ENCODE assay signal across 8 cellular contexts in genomic region chr4:89298788-89299152, GRCh38. TPM values are rescaled to one million over a fixed set of nuclear protein-coding genes. Genes with fewer than 3 reads are reported as not detected.
DNase-seq lines count a peak whose midpoint lies in the region; ATAC-seq and TF ChIP-seq lines count a peak whose summit lies in the region.

No MANE protein-coding gene starts in this region.

- POLR2A ChIA-PET in activated CD4-positive, alpha-beta T cell treated with anti-CD3 and anti-CD28 coated beads, Interleukin-2, amount 10 ng/mL, durations not matched to agents 7 days and 5 days (lab: Charles Lee), result interaction anchor here (0.6 to 1.0 kb wide), 2 partner anchors 9 to 48 kb away, joined by 3 to 4 read pairs; partner anchors contain the start of gene GPRIN3
- POLR2A ChIA-PET in PC-3 (lab: Charles Lee; ENCODE audit: unreplicated experiment), result no interaction called here

- H3K36me3 Mint-ChIP-seq in activated CD4-positive, alpha-beta T cell treated with anti-CD3 and anti-CD28 coated beads, Interleukin-2, amount 10 ng/mL, durations not matched to agents 7 days and 5 days (ENCODE audit: low read depth), result peaks cover 44% of the 10 kb centered on the region

- intact Hi-C loops in PC-3 (cut with micrococcal nuclease), result no loop called here
- intact Hi-C loops in stomach (cut with DNase I; ENCODE audit: low total_unique reads), result no loop called here

- H2AFZ ChIP-seq in PC-3 (ENCODE audit: low read length), result no peak overlapping the region

- no peaks in the 10 kb centered on the region for H4K20me1 ChIP-seq in PC-3 (ENCODE audit: low read length)

- peak; percentile 53 for DNase-seq in activated CD4-positive, alpha-beta T cell treated with anti-CD3 and anti-CD28 coated beads, Interleukin-2, amount 10 ng/mL, durations not matched to agents 7 days and 5 days
- DNase-seq in activated CD4-positive, alpha-beta T cell treated with anti-CD3 and anti-CD28 coated beads for 1 hour, result no peak
- DNase-seq in PC-3 (peak; percentile 9), fibroblast of peridontal ligament (ENCODE audit: extremely low read depth) (peak; percentile 11), stomach (no peak), NCI-H1105 (lab: John Stamatoyannopoulos, UW) (no peak), ureter (ENCODE audit: low spot score) (no peak)

- H3K27me3 ChIP-seq in PC-3 (ENCODE audit: low read length), result peaks cover 68% of the 10 kb centered on the region
- no peaks in the 10 kb centered on the region for H3K27me3 ChIP-seq in stomach

- H3K9me3 ChIP-seq in PC-3 (ENCODE audit: low read length) (no peaks in the 10 kb centered on the region), stomach (no peaks in the 10 kb centered on the region)

- no peaks in the 10 kb centered on the region for H3K27me3 Mint-ChIP-seq in activated CD4-positive, alpha-beta T cell treated with anti-CD3 and anti-CD28 coated beads, Interleukin-2, amount 10 ng/mL, durations not matched to agents 7 days and 5 days

- no peak for TF ChIP-seq CTCF in PC-3 (conservative IDR thresholded peaks at IDR 0.05; ENCODE audit: low read depth, low read length)
- no peak for TF ChIP-seq CTCF in stomach (IDR thresholded peaks at IDR 0.05)

- no peaks in the 10 kb centered on the region for H3K79me2 ChIP-seq in PC-3 (ENCODE audit: low read length)

- WGBS in stomach, 5 donors, result 9 to 25% (median 18%) methylated on average over 2 of the region's 2 CpGs

- H3K4me1 Mint-ChIP-seq in activated CD4-positive, alpha-beta T cell treated with anti-CD3 and anti-CD28 coated beads, Interleukin-2, amount 10 ng/mL, durations not matched to agents 7 days and 5 days, result peaks cover 80% of the 10 kb centered on the region

- H3K4me3 ChIP-seq in PC-3 (ENCODE audit: low read length) (no peak overlapping the region), stomach (peak overlapping the region; percentile 19 to 38 (median 23))

- H3K4me3 Mint-ChIP-seq in activated CD4-positive, alpha-beta T cell treated with anti-CD3 and anti-CD28 coated beads, Interleukin-2, amount 10 ng/mL, durations not matched to agents 7 days and 5 days, result peak overlapping the region; percentile 85

- H3K36me3 ChIP-seq in PC-3 (ENCODE audit: low read depth, low read length) (no peaks in the 10 kb centered on the region), stomach (no peaks in the 10 kb centered on the region)

- H3K27ac ChIP-seq in PC-3 (ENCODE audit: low read length) (no peak overlapping the region), stomach (peak overlapping the region; percentile 65 to 86 (median 77))

- no peak for TF ChIP-seq POLR2A in stomach (IDR thresholded peaks at IDR 0.05)

- no peak for TF ChIP-seq EP300 in stomach (IDR thresholded peaks at IDR 0.05)

- no peaks in the 10 kb centered on the region for H3K9me2 ChIP-seq in PC-3 (replicated peaks; ENCODE audit: low read length)

- peaks cover 3% of the 10 kb centered on the region for H3K9me3 Mint-ChIP-seq in activated CD4-positive, alpha-beta T cell treated with anti-CD3 and anti-CD28 coated beads, Interleukin-2, amount 10 ng/mL, durations not matched to agents 7 days and 5 days

- CTCF ChIA-PET in activated CD4-positive, alpha-beta T cell treated with anti-CD3 and anti-CD28 coated beads, Interleukin-2, amount 10 ng/mL, durations not matched to agents 7 days and 5 days (lab: Charles Lee), result interaction anchor here (0.7 to 3.4 kb wide), 12 partner anchors 9 to 1014 kb away, joined by 3 to 15 read pairs (median 6); partner anchors contain the start of genes GPRIN3 and PPM1K
- CTCF ChIA-PET in PC-3 (lab: Charles Lee), result interaction anchor here (0.6 kb wide), 1 partner anchor 104 kb away, joined by 3 read pairs; no protein-coding TSS in a partner anchor

- ATAC-seq in PC-3 (no peak), HG02870 (IDR thresholded peaks at IDR 0.05; ENCODE audit: unreplicated experiment) (no peak)

- H3F3A ChIP-seq in PC-3 (ENCODE audit: low read length, unreplicated experiment), result no peaks in the 10 kb centered on the region

- H3K9ac ChIP-seq in PC-3 (ENCODE audit: low read length), result no peak overlapping the region

- H3K27ac Mint-ChIP-seq in activated CD4-positive, alpha-beta T cell treated with anti-CD3 and anti-CD28 coated beads, Interleukin-2, amount 10 ng/mL, durations not matched to agents 7 days and 5 days, result peak overlapping the region; percentile 100

- BruUV-seq in PC-3 (replicated peaks; lab: Mats Ljungman, UMichigan), result no TSS peak

- no peak overlapping the region for H3K4me2 ChIP-seq in PC-3 (ENCODE audit: low read length)

- H3K4me1 ChIP-seq in PC-3 (ENCODE audit: insufficient read depth, low read length) (no peaks in the 10 kb centered on the region), stomach (peaks cover 14 to 56% (median 38%) of the 10 kb centered on the region in 4 donors)

RNA-seq across cellular contexts. Expression of gene GPRIN3, which starts 8.8 kb away (rescaled TPM):
- total RNA-seq in activated CD4-positive, alpha-beta T cell treated with anti-CD3 and anti-CD28 coated beads, Interleukin-2, amount 10 ng/mL, durations not matched to agents 7 days and 5 days, result 10 to 100 TPM; 51.1 to 57.4 TPM
- not detected in 2 replicates for total RNA-seq in PC-3 (2014; rRNA removed)
- 10 to 100 TPM in 4 of 5 donors, 1 to 10 TPM in 1; 8.9 to 19.8 (median 14.9) TPM for total RNA-seq in stomach
- polyA plus RNA-seq in stomach, result 1 to 10 TPM in 1 of 3 donors, under 1 TPM in 2; 0.40 to 1.1 (median 0.92) TPM
- total RNA-seq in ureter, result 3.5 TPM

Comparison
In these comparisons a context has a peak if more than half of its experiments do, and no peak if none do; other contexts are left out.
1. DNase-seq: peak in activated CD4-positive, alpha-beta T cell treated with anti-CD3 and anti-CD28 coated beads, Interleukin-2, amount 10 ng/mL, durations not matched to agents 7 days and 5 days (single experiment), PC-3 (single experiment) and fibroblast of peridontal ligament (single experiment); none in activated CD4-positive, alpha-beta T cell treated with anti-CD3 and anti-CD28 coated beads for 1 hour (single experiment), stomach (single experiment), NCI-H1105 (single experiment) and ureter (single experiment).